Comparison of ENCODE assay signal across 14 cellular contexts in the genomic region with DNA sequence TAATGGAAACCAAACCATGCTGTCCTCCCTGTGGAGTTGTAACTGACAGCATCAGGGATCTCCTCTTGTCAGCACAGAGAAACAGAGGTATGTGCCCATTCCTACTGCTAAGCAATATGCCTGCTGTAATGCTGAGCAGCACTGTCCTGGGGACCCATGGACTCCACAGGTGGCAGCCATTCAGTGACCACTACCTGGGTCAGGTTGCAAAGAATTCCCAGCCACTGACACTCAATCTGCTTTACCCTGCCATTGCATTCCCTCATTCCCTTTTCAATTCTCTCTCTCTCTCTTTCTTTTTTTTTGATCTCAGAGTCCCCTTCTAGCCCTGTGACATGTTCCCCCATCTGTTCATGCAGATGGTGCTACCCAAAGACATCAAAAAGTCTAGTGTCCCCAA.
DNase-seq lines count a peak whose midpoint lies in the region; ATAC-seq and TF ChIP-seq lines count a peak whose summit lies in the region.
"Had no signal": no experiment of that assay in that cellular context is flagged by ENCODE, and none has a peak within 500 bp of the region (broad histone marks: within the 10 kb centered on the region; RNA-seq: fewer than 3 reads in every experiment).

No MANE protein-coding gene starts in this region.

- DNase-seq in DMS 273 (lab: John Stamatoyannopoulos, UW; ENCODE audit: unreplicated experiment) = peak; percentile 11
- no peak for DNase-seq in DMS 273 treated with DMSO at 0.1 percent for 48 hours (lab: John Stamatoyannopoulos, UW)
- peak; percentile 67 for DNase-seq in NCI-H2171 treated with DMSO at 0.1 percent for 48 hours (lab: John Stamatoyannopoulos, UW)
- peak; percentile 61 for DNase-seq in cerebellum (ENCODE audit: low spot score)
- no peak for DNase-seq in HUDEP-2 (lab: John Stamatoyannopoulos, UW; ENCODE audit: unreplicated experiment in 76 of 76)
- DNase-seq in RWPE1 (ENCODE audit: low spot score) = no peak
- DNase-seq: CD8-positive, alpha-beta T cell; COR-L47; HCEC 1CT had no signal

- H3K27ac ChIP-seq in RWPE1 = no peak overlapping the region
- H3K27ac ChIP-seq: 22Rv1, HL-60 had no signal

- CTCF ChIA-PET in RWPE1 (lab: Yijun Ruan, JAX) = no interaction called here

- POLR2A ChIA-PET in RWPE1 (lab: Yijun Ruan, JAX; ENCODE audit: low non-redundant PET) = no interaction called here

- ATAC-seq in GM19452 (IDR thresholded peaks at IDR 0.05; ENCODE audit: unreplicated experiment) = no peak
- ATAC-seq: CD8-positive, alpha-beta T cell; GM12878; K562 had no signal

- TF ChIP-seq CTCF in RWPE1 (conservative IDR thresholded peaks at IDR 0.05; ENCODE audit: low read depth) = no peak

Comparison
In these comparisons a context has a peak if more than half of its experiments do, and no peak if none do; other contexts are left out.
1. DNase-seq: peak in DMS 273 (single experiment), NCI-H2171 treated with DMSO at 0.1 percent for 48 hours (single experiment) and cerebellum (single experiment); none in DMS 273 treated with DMSO at 0.1 percent for 48 hours (single experiment), HUDEP-2 (0 of 76) and RWPE1 (single experiment).